ENCODE assay signal across 1 cellular context in genomic region chr19:8304841-8305621, GRCh38.
TF ChIP-seq lines count a peak whose summit lies in the region.

No MANE protein-coding gene starts in this region.

TF ChIP-seq in K562, 482 proteins besides CTCF, POLR2A, EP300 and RAD21 (continued from another document):
- TF ChIP-seq ZNF609 (CRISPR knock-in tag; IDR thresholded peaks at IDR 0.05; ENCODE audit: borderline replicate concordance) (no peak), PTBP1 (IDR thresholded peaks at IDR 0.05; ENCODE audit: low read depth, low read length) (no peak), SMARCC2 (IDR thresholded peaks at IDR 0.05; ENCODE audit: low read depth) (no peak), EGR1 (conservative IDR thresholded peaks at IDR 0.05) (no peak), ESRRA (IDR thresholded peaks at IDR 0.05; ENCODE audit: borderline replicate concordance, low read depth) (no peak; the same call in 1 of the 2 replicates), ZNF780A (CRISPR knock-in tag; IDR thresholded peaks at IDR 0.05) (no peak), ZZZ3 (IDR thresholded peaks at IDR 0.05) (no peak), KDM4B (IDR thresholded peaks at IDR 0.05; ENCODE audit: borderline replicate concordance in 2 of 2, low read depth in 1 of 2) (no peak), HNRNPH1 (optimal IDR thresholded peaks at IDR 0.05; ENCODE audit: low read depth, low read length) (no peak), TAF9B (IDR thresholded peaks at IDR 0.05; ENCODE audit: partially characterized antibody) (no peak), CBFB (CRISPR knock-in tag; IDR thresholded peaks at IDR 0.05) (no peak), MTA3 (IDR thresholded peaks at IDR 0.05; ENCODE audit: borderline replicate concordance) (0 out of 2 replicates have a peak, but pooled peaks have one; percentile 41), KHSRP (IDR thresholded peaks at IDR 0.05) (no peak), PATZ1 (CRISPR knock-in tag; IDR thresholded peaks at IDR 0.05; ENCODE audit: borderline replicate concordance) (no peak), U2AF1 (optimal IDR thresholded peaks at IDR 0.05; ENCODE audit: low read depth, low read length) (no peak)
TF ChIP-seq in K562: peak in this region for 16.
